In genomic region chr10:131928248-131929095, GRCh38 we compare ENCODE assay signal across 8 cellular contexts. TPM values are rescaled to one million over a fixed set of nuclear protein-coding genes. Genes with fewer than 3 reads are reported as not detected.
A peak's percentile ranks its signal among the peaks of the same experiment; 100 is the strongest.
DNase-seq lines count a peak whose midpoint lies in the region; ATAC-seq and TF ChIP-seq lines count a peak whose summit lies in the region.

No MANE protein-coding gene starts in this region.

- no peak overlapping the region for H4K8ac ChIP-seq in trophoblast cell (ENCODE audit: low read depth, low read length)

- H3K9ac ChIP-seq in trophoblast cell (ENCODE audit: low read length) = peak overlapping the region; percentile 6

- peaks cover 6% of the 10 kb centered on the region for H3K9me3 ChIP-seq in trophoblast cell (ENCODE audit: insufficient read depth, low read depth, low read length)
- peaks cover 12% of the 10 kb centered on the region for H3K9me3 ChIP-seq in HAP-1
- no peaks in the 10 kb centered on the region for H3K9me3 ChIP-seq in body of pancreas

- no peak overlapping the region for H4K91ac ChIP-seq in trophoblast cell (ENCODE audit: low read depth, low read length)

- intact Hi-C loops in body of pancreas (cut with DNase I) = no loop called here

- no peak for TF ChIP-seq POLR2A in body of pancreas (IDR thresholded peaks at IDR 0.05)

- no CpG with 5 or more reads among the region's 18 CpGs for WGBS in trophoblast cell (ENCODE audit: extremely low coverage, insufficient coverage, insufficient read length)
- 70 to 81% methylated on average over 16 to 18 of the region's 18 CpGs for WGBS in body of pancreas, 2 donors

- H3K23ac ChIP-seq in trophoblast cell (ENCODE audit: low read length) = no peak overlapping the region

- peaks cover 28% of the 10 kb centered on the region for H3K79me2 ChIP-seq in trophoblast cell (ENCODE audit: control insufficient read depth, insufficient read depth, low read length, poor library complexity)

- no peaks in the 10 kb centered on the region for H3K27me3 ChIP-seq in trophoblast cell (ENCODE audit: insufficient read depth, low read length)
- H3K27me3 ChIP-seq in HAP-1 (ENCODE audit: low read depth) = no peaks in the 10 kb centered on the region
- H3K27me3 ChIP-seq in body of pancreas = no peaks in the 10 kb centered on the region

- no peak overlapping the region for H2BK120ac ChIP-seq in trophoblast cell (ENCODE audit: insufficient read depth, low read length, poor library complexity)

- no peak overlapping the region for H3K18ac ChIP-seq in trophoblast cell (ENCODE audit: low read length)

- no peak overlapping the region for H2AFZ ChIP-seq in trophoblast cell (ENCODE audit: insufficient read depth, low read length, poor library complexity)

- H3K27ac ChIP-seq in C4-2B (peak overlapping the region; percentile 65), trophoblast cell (ENCODE audit: low read depth, low read length) (peak overlapping the region; percentile 47), body of pancreas (peak overlapping the region in 2 of 4 donors; percentile 2)

- H4K12ac ChIP-seq in trophoblast cell (ENCODE audit: low read depth, low read length) = no peak overlapping the region

- H3K79me1 ChIP-seq in trophoblast cell (ENCODE audit: low read length) = no peaks in the 10 kb centered on the region

- H3K4me1 ChIP-seq in trophoblast cell (ENCODE audit: control insufficient read depth in 1 of 2, insufficient read depth in 2 of 2, low read length in 2 of 2) (peaks cover 18 to 23% of the 10 kb centered on the region in 2 experiments), HAP-1 (no peaks in the 10 kb centered on the region), body of pancreas (peaks cover 68% of the 10 kb centered on the region)

- TF ChIP-seq CTCF in C4-2B (conservative IDR thresholded peaks at IDR 0.05) = no peak
- TF ChIP-seq CTCF in body of pancreas (IDR thresholded peaks at IDR 0.05) = no peak

- H3K4ac ChIP-seq in trophoblast cell (ENCODE audit: low read depth, low read length) = peak overlapping the region; percentile 31

- no peak overlapping the region for H3K14ac ChIP-seq in trophoblast cell (ENCODE audit: low read length)

- no peak overlapping the region for H3K4me3 ChIP-seq in trophoblast cell (ENCODE audit: low read depth, low read length)
- H3K4me3 ChIP-seq in HAP-1 = no peak overlapping the region
- H3K4me3 ChIP-seq in body of pancreas = no peak overlapping the region

- H3K36me3 ChIP-seq in trophoblast cell (ENCODE audit: control insufficient read depth in 1 of 2, insufficient read depth in 2 of 2, low read length in 2 of 2) (peaks cover 6 to 8% of the 10 kb centered on the region in 2 experiments), HAP-1 (replicated peaks) (no peaks in the 10 kb centered on the region; the same call in 1 of the 2 replicates), body of pancreas (replicated peaks in 1 of 2; ENCODE audit: insufficient read depth in 1 of 2, low read depth in 2 of 2) (no peaks in the 10 kb centered on the region)

- no peak overlapping the region for H2BK12ac ChIP-seq in trophoblast cell (ENCODE audit: low read length)

- H2AK5ac ChIP-seq in trophoblast cell (ENCODE audit: low read length) = no peak overlapping the region

- peak; percentile 22 for DNase-seq in activated T-helper 9 cell treated with anti-CD3 and anti-CD28 coated beads, Interleukin-2, amount 50 U/mL, for 16 hours (ENCODE audit: low read depth)
- DNase-seq in trophoblast cell = peak; percentile 19 to 68
- no peak for DNase-seq in ecto neural progenitor cell (ENCODE audit: low spot score)
- no peak for DNase-seq in HAP-1 (ENCODE audit: low spot score in 2 of 2)
- no peak for DNase-seq in body of pancreas

- H3K4me2 ChIP-seq in trophoblast cell (ENCODE audit: low read length) = peak overlapping the region; percentile 1

- in situ Hi-C loops in HAP-1 (cut with MboI; ENCODE audit: low sequenced_read_pairs) = no loop called here

- ATAC-seq in GM19452 (IDR thresholded peaks at IDR 0.05; ENCODE audit: unreplicated experiment) = peak; percentile 86
- peak; percentile 81 for ATAC-seq in HG03457 (IDR thresholded peaks at IDR 0.05; ENCODE audit: unreplicated experiment)
- ATAC-seq in body of pancreas = no peak

- no peak overlapping the region for H2BK5ac ChIP-seq in trophoblast cell (ENCODE audit: low read depth, low read length, poor library complexity)

RNA-seq across cellular contexts. Expression of gene PPP2R2D, which starts 27.7 kb away (rescaled TPM):
- 40.4 and 40.5 TPM in 2 replicates for polyA plus RNA-seq in trophoblast cell (2013)
- total RNA-seq in body of pancreas = 10 to 100 TPM; 43.1 to 52.4 TPM

RNA-seq across cellular contexts. Expression of gene BNIP3, which starts 53.3 kb away (rescaled TPM):
- 237 and 248 TPM in 2 replicates for polyA plus RNA-seq in trophoblast cell (2013)
- total RNA-seq in body of pancreas = 100 to 1,000 TPM; 147 to 158 TPM

Comparison
In these comparisons a context has a peak if more than half of its experiments do, and no peak if none do; other contexts are left out.
1. DNase-seq: peak in activated T-helper 9 cell treated with anti-CD3 and anti-CD28 coated beads, Interleukin-2, amount 50 U/mL, for 16 hours (single experiment) and trophoblast cell (2 of 2); none in ecto neural progenitor cell (single experiment), HAP-1 (0 of 2) and body of pancreas (0 of 4).